Comparison of ENCODE assay signal across 1 cellular context in genomic region chr1:200488375-200489165, GRCh38.
TF ChIP-seq lines count a peak whose summit lies in the region.

No MANE protein-coding gene starts in this region.

TF ChIP-seq in GM12878, 131 proteins besides CTCF, POLR2A, EP300 and RAD21 (continued from another document):
- TF ChIP-seq ZNF687 (IDR thresholded peaks at IDR 0.05) (no peak), IKZF2 (IDR thresholded peaks at IDR 0.05) (peak in 1 of 2 experiments; percentile 41; a peak in 1 of 4 replicates), FOXM1 (IDR thresholded peaks at IDR 0.05; ENCODE audit: low read depth, low read length) (0 out of 2 replicates have a peak, but pooled peaks have one; percentile 48), NBN (IDR thresholded peaks at IDR 0.05) (peak; percentile 44; the same call in 1 of the 2 replicates)
- TF ChIP-seq, protein P1, sequence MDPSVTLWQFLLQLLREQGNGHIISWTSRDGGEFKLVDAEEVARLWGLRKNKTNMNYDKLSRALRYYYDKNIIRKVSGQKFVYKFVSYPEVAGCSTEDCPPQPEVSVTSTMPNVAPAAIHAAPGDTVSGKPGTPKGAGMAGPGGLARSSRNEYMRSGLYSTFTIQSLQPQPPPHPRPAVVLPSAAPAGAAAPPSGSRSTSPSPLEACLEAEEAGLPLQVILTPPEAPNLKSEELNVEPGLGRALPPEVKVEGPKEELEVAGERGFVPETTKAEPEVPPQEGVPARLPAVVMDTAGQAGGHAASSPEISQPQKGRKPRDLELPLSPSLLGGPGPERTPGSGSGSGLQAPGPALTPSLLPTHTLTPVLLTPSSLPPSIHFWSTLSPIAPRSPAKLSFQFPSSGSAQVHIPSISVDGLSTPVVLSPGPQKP (IDR thresholded peaks at IDR 0.05; ENCODE audit: low read depth, low read length), result no peak
